15 cellular contexts compared by ENCODE assay signal in genomic region chr11:74504100-74504691, GRCh38.
"Had no signal": no experiment of that assay in that cellular context is flagged by ENCODE, and none has a peak within 500 bp of the region (broad histone marks: within the 10 kb centered on the region; RNA-seq: fewer than 3 reads in every experiment).

No MANE protein-coding gene starts in this region.

- H3K4me1 ChIP-seq: adrenal gland, psoas muscle, stomach, upper lobe of right lung had no signal

- H3K4me3 Mint-ChIP-seq: natural killer cell treated with Interleukin-12 subunit alpha and Interleukin-12 subunit beta and Interleukin-15 and Interleukin-18, amount 100 ng/mL, for 72 hours had no signal

- H3K4me3 ChIP-seq: adrenal gland, psoas muscle, stomach, thoracic aorta, upper lobe of right lung had no signal

- H3K9me3 ChIP-seq: psoas muscle, thoracic aorta, upper lobe of right lung had no signal

- ATAC-seq: activated CD4-positive, CD25-positive, alpha-beta regulatory T cell treated with anti-CD3 and anti-CD28 coated beads, Interleukin-2, amount 50 U/mL, for 24 hours; natural killer cell treated with Interleukin-12 subunit alpha and Interleukin-12 subunit beta and Interleukin-15 and Interleukin-18, amount 100 ng/mL, for 72 hours; psoas muscle; upper lobe of right lung had no signal

- H3K36me3 ChIP-seq: adrenal gland, stomach, thoracic aorta, upper lobe of right lung had no signal

- H3K27ac Mint-ChIP-seq: natural killer cell treated with Interleukin-12 subunit alpha and Interleukin-12 subunit beta and Interleukin-15 and Interleukin-18, amount 100 ng/mL, for 72 hours had no signal

- H3K9me3 Mint-ChIP-seq: natural killer cell treated with Interleukin-12 subunit alpha and Interleukin-12 subunit beta and Interleukin-15 and Interleukin-18, amount 100 ng/mL, for 72 hours had no signal

- H3K27me3 ChIP-seq: adrenal gland, stomach, upper lobe of right lung had no signal

- H3K36me3 Mint-ChIP-seq: natural killer cell treated with Interleukin-12 subunit alpha and Interleukin-12 subunit beta and Interleukin-15 and Interleukin-18, amount 100 ng/mL, for 72 hours had no signal

- FAIRE-seq: colon had no signal

- H3K27ac ChIP-seq: adrenal gland, psoas muscle, thoracic aorta, upper lobe of right lung had no signal

- DNase-seq: activated CD4-positive, alpha-beta T cell treated with anti-CD3 and anti-CD28 coated beads, Interleukin-2, amount 50 U/mL, for 4 hours; activated naive CD4-positive, alpha-beta T cell treated with anti-CD3 and anti-CD28 coated beads, Interleukin-2, amount 50 U/mL, for 16 hours; activated T-cell treated with anti-CD3 and anti-CD28 coated beads, Interleukin-2, amount 50 U/mL, for 1 hour; adrenal gland; caudate nucleus; hippocampal formation; psoas muscle; stimulated activated CD4-positive, alpha-beta T cell treated with anti-CD3 and anti-CD28 coated beads, Interleukin-12 subunit alpha, Interleukin-12 subunit beta, amount 100 ng/mL, for 4 hours; stimulated activated CD4-positive, alpha-beta T cell treated with anti-CD3 and anti-CD28 coated beads, Interleukin-2, amount 100 ng/mL, for 24 hours; stomach; upper lobe of right lung had no signal
